In the genomic region with DNA sequence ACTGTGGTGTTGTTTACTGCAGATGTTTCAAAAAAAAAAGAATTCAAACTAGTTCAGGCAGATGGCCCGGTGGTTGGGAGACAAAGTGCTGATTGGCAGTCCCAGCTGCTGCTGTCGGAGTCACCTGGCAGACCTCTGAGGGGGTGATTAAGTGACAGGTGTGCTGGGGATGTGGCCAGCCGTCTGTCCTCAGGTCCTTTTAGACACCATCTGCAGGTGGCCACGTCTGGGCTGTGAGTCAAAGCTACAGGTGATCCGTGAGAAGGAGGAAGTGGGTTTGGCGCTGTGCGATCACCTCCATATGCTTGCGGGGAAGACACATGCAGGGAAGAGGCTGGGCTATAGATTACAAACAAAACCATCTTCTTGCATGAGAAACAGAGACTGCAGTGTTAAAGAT, we compare ENCODE assay signal across 14 cellular contexts.
DNase-seq lines count a peak whose midpoint lies in the region; ATAC-seq, FAIRE-seq and TF ChIP-seq lines count a peak whose summit lies in the region.
"Had no signal": no experiment of that assay in that cellular context is flagged by ENCODE, and none has a peak within 500 bp of the region (broad histone marks: within the 10 kb centered on the region; RNA-seq: fewer than 3 reads in every experiment).

No MANE protein-coding gene starts in this region.

- H3K4me3 ChIP-seq in GM23338 (no peak overlapping the region), WERI-Rb-1 (ENCODE audit: low read depth, low read length) (no peak overlapping the region), pancreas (peak overlapping the region in 1 of 4 donors; percentile 19), ovary (no peak overlapping the region)
- H3K4me3 ChIP-seq: BLaER1 treated with 17β-estradiol and CSF1 and Interleukin-3, amounts not matched to agents 10 nM and 100 nM; spleen; uterus had no signal

- peaks cover 22% of the 10 kb centered on the region for H3K4me1 ChIP-seq in GM23338 (ENCODE audit: insufficient read depth)
- H3K4me1 ChIP-seq in pancreas = peaks cover 0 to 11% (median 7%) of the 10 kb centered on the region in 3 donors
- no peaks in the 10 kb centered on the region for H3K4me1 ChIP-seq in ovary (ENCODE audit: insufficient read depth)
- H3K4me1 ChIP-seq: spleen, uterus had no signal

- no peaks in the 10 kb centered on the region for H3K79me2 ChIP-seq in GM23338 (replicated peaks; ENCODE audit: insufficient read depth)

- H3K9me3 Mint-ChIP-seq in GM23338 = no peaks in the 10 kb centered on the region
- H3K9me3 Mint-ChIP-seq: activated naive CD4-positive, alpha-beta T cell treated with anti-CD3 and anti-CD28 coated beads, Interleukin-2, amount 10 ng/mL, durations not matched to agents 7 days and 5 days; IgD-negative memory B cell had no signal

- H3K9me3 ChIP-seq in WERI-Rb-1 (ENCODE audit: severe bottlenecking) = no peaks in the 10 kb centered on the region
- H3K9me3 ChIP-seq in pancreas = no peaks in the 10 kb centered on the region
- H3K9me3 ChIP-seq in ovary = no peaks in the 10 kb centered on the region
- H3K9me3 ChIP-seq: BLaER1 treated with 17β-estradiol and CSF1 and Interleukin-3, amounts not matched to agents 10 nM and 100 nM; spleen; uterus had no signal

- no peak overlapping the region for H3K27ac Mint-ChIP-seq in GM23338
- H3K27ac Mint-ChIP-seq: activated naive CD4-positive, alpha-beta T cell treated with anti-CD3 and anti-CD28 coated beads, Interleukin-2, amount 10 ng/mL, durations not matched to agents 7 days and 5 days; IgD-negative memory B cell; naive thymus-derived CD8-positive, alpha-beta T cell had no signal

- H3K4me2 ChIP-seq in GM23338 = peak overlapping the region; percentile 41; the same call in 1 of the 2 replicates
- H3K4me2 ChIP-seq: BLaER1 treated with 17β-estradiol and CSF1 and Interleukin-3, amounts not matched to agents 10 nM and 100 nM had no signal

- H4K20me1 ChIP-seq in GM23338 (replicated peaks; ENCODE audit: insufficient read depth) = no peaks in the 10 kb centered on the region
- H4K20me1 ChIP-seq: BLaER1 treated with 17β-estradiol and CSF1 and Interleukin-3, amounts not matched to agents 10 nM and 100 nM had no signal

- ATAC-seq in GM23338 (peak; percentile 49), pancreas (peak; percentile 88 to 90 (median 89)), HG03175 (IDR thresholded peaks at IDR 0.05; ENCODE audit: unreplicated experiment) (no peak), GM19328 (IDR thresholded peaks at IDR 0.05; ENCODE audit: unreplicated experiment) (no peak)
- ATAC-seq: naive thymus-derived CD8-positive, alpha-beta T cell had no signal

- intact Hi-C loops in pancreas (cut with DNase I) (no loop called here), ovary (cut with DNase I) (no loop called here)

- H3K27me3 ChIP-seq in GM23338 (ENCODE audit: insufficient read depth) (no peaks in the 10 kb centered on the region), WERI-Rb-1 (ENCODE audit: insufficient read depth, low read depth, severe bottlenecking) (no peaks in the 10 kb centered on the region), pancreas (no peaks in the 10 kb centered on the region), ovary (no peaks in the 10 kb centered on the region)
- H3K27me3 ChIP-seq: BLaER1 treated with 17β-estradiol and CSF1 and Interleukin-3, amounts not matched to agents 10 nM and 100 nM; spleen; uterus had no signal

- H2AFZ ChIP-seq in GM23338 = peak overlapping the region; percentile 89

- FAIRE-seq in pancreas (lab: Jason Lieb, UNC) = no peak

- H3K27ac ChIP-seq in GM23338 (ENCODE audit: low read depth) (peak overlapping the region; percentile 16; the same call in 1 of the 2 replicates), WERI-Rb-1 (no peak overlapping the region), pancreas (peak overlapping the region in 3 of 4 donors; percentile 38 to 72 (median 51)), ovary (no peak overlapping the region)
- H3K27ac ChIP-seq: BLaER1 treated with 17β-estradiol and CSF1 and Interleukin-3, amounts not matched to agents 10 nM and 100 nM; spleen; uterus had no signal

- 25 to 28% methylated on average over 8 of the region's 8 CpGs for WGBS in pancreas, 2 donors
- 60 to 67% (median 66%) methylated on average over 8 of the region's 8 CpGs for WGBS in ovary, 3 donors

- H3K27me3 Mint-ChIP-seq in GM23338 (ENCODE audit: insufficient read depth, low read depth, poor library complexity) = peaks cover 6% of the 10 kb centered on the region
- H3K27me3 Mint-ChIP-seq: activated naive CD4-positive, alpha-beta T cell treated with anti-CD3 and anti-CD28 coated beads, Interleukin-2, amount 10 ng/mL, durations not matched to agents 7 days and 5 days had no signal

- no peaks in the 10 kb centered on the region for H3K36me3 ChIP-seq in GM23338 (ENCODE audit: insufficient read depth)
- H3K36me3 ChIP-seq in WERI-Rb-1 = no peaks in the 10 kb centered on the region
- no peaks in the 10 kb centered on the region for H3K36me3 ChIP-seq in pancreas
- no peaks in the 10 kb centered on the region for H3K36me3 ChIP-seq in ovary
- H3K36me3 ChIP-seq: BLaER1 treated with 17β-estradiol and CSF1 and Interleukin-3, amounts not matched to agents 10 nM and 100 nM; spleen; uterus had no signal

- H3K4me3 Mint-ChIP-seq in GM23338 = no peak overlapping the region
- H3K4me3 Mint-ChIP-seq: activated naive CD4-positive, alpha-beta T cell treated with anti-CD3 and anti-CD28 coated beads, Interleukin-2, amount 10 ng/mL, durations not matched to agents 7 days and 5 days; IgD-negative memory B cell; naive thymus-derived CD8-positive, alpha-beta T cell had no signal

- peaks cover 19% of the 10 kb centered on the region for H3K4me1 Mint-ChIP-seq in GM23338
- H3K4me1 Mint-ChIP-seq: activated naive CD4-positive, alpha-beta T cell treated with anti-CD3 and anti-CD28 coated beads, Interleukin-2, amount 10 ng/mL, durations not matched to agents 7 days and 5 days; naive thymus-derived CD8-positive, alpha-beta T cell had no signal

- H3K36me3 Mint-ChIP-seq in GM23338 (ENCODE audit: low read depth) = no peaks in the 10 kb centered on the region
- H3K36me3 Mint-ChIP-seq: activated naive CD4-positive, alpha-beta T cell treated with anti-CD3 and anti-CD28 coated beads, Interleukin-2, amount 10 ng/mL, durations not matched to agents 7 days and 5 days; IgD-negative memory B cell; naive thymus-derived CD8-positive, alpha-beta T cell had no signal

- no peak for TF ChIP-seq POLR2A in ovary (IDR thresholded peaks at IDR 0.05)

- no peak for DNase-seq in GM23338 (ENCODE audit: low spot score)
- DNase-seq in NCI-H2107 (lab: John Stamatoyannopoulos, UW) = peak; percentile 50
- peak; percentile 41 for DNase-seq in WERI-Rb-1
- peak; percentile 61 to 79 (median 72) for DNase-seq in pancreas
- DNase-seq in ovary = no peak
- no peak for DNase-seq in UCSD-AML1 (lab: John Stamatoyannopoulos, UW; ENCODE audit: unreplicated experiment)
- DNase-seq: activated naive CD4-positive, alpha-beta T cell treated with anti-CD3 and anti-CD28 coated beads, Interleukin-2, amount 10 ng/mL, durations not matched to agents 7 days and 5 days; naive thymus-derived CD8-positive, alpha-beta T cell; spleen; uterus had no signal

- H3F3A ChIP-seq in GM23338 (replicated peaks; ENCODE audit: low read depth) = no peaks in the 10 kb centered on the region

- H3K9me2 ChIP-seq in GM23338 (ENCODE audit: insufficient read depth) = no peaks in the 10 kb centered on the region

- no peak for TF ChIP-seq EP300 in ovary (IDR thresholded peaks at IDR 0.05)

- TF ChIP-seq CTCF in GM23338 (conservative IDR thresholded peaks at IDR 0.05; ENCODE audit: low read depth in 2 of 2) (no peak), WERI-Rb-1 (IDR thresholded peaks at IDR 0.05; ENCODE audit: low read depth, low read length) (no peak), pancreas (IDR thresholded peaks at IDR 0.05) (no peak), ovary (IDR thresholded peaks at IDR 0.05) (no peak)

TF ChIP-seq in GM23338, 12 proteins besides CTCF, POLR2A, EP300 and RAD21:
- TF ChIP-seq, protein P1, sequence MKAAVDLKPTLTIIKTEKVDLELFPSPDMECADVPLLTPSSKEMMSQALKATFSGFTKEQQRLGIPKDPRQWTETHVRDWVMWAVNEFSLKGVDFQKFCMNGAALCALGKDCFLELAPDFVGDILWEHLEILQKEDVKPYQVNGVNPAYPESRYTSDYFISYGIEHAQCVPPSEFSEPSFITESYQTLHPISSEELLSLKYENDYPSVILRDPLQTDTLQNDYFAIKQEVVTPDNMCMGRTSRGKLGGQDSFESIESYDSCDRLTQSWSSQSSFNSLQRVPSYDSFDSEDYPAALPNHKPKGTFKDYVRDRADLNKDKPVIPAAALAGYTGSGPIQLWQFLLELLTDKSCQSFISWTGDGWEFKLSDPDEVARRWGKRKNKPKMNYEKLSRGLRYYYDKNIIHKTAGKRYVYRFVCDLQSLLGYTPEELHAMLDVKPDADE (IDR thresholded peaks at IDR 0.05) = no peak
- TF ChIP-seq CREB1 (CRISPR knock-in tag; IDR thresholded peaks at IDR 0.05; ENCODE audit: low read depth) (no peak), POLR2AphosphoS5 (IDR thresholded peaks at IDR 0.05; ENCODE audit: low read depth) (no peak)

Comparison
In these comparisons a context has a peak if more than half of its experiments do, and no peak if none do; other contexts are left out.
1. ATAC-seq: peak in GM23338 (single experiment) and pancreas (4 of 4); none in HG03175 (single experiment) and GM19328 (single experiment).
2. DNase-seq: peak in NCI-H2107 (single experiment), WERI-Rb-1 (single experiment) and pancreas (6 of 6); none in GM23338 (single experiment), ovary (0 of 5) and UCSD-AML1 (single experiment).
3. H3K27ac ChIP-seq: peak in GM23338 (single experiment) and pancreas (3 of 4); none in WERI-Rb-1 (single experiment) and ovary (0 of 2).